Comparison of ENCODE assay signal across 28 cellular contexts in genomic region chr20:48476854-48477253, GRCh38.
"Had no signal": no experiment of that assay in that cellular context is flagged by ENCODE, and none has a peak within 500 bp of the region (broad histone marks: within the 10 kb centered on the region; RNA-seq: fewer than 3 reads in every experiment).

No MANE protein-coding gene starts in this region.

- H3K27me3 ChIP-seq: ovary, testis, uterus had no signal

- H3K4me1 Mint-ChIP-seq: naive B cell; stimulated activated effector memory CD8-positive, alpha-beta T cell treated with anti-CD3 and anti-CD28 coated beads, Interleukin-12 subunit alpha, Interleukin-12 subunit beta, amount 100 ng/mL, for 72 hours; stimulated activated naive B cell treated with anti-CD40 and anti-IgM and Interleukin-4, amounts not matched to agents 10 μg/mL and 1 μg/mL and 100 μg/mL, for 72 hours; stimulated activated naive CD8-positive, alpha-beta T cell treated with anti-CD3 and anti-CD28 coated beads, Interleukin-15, amount 100 ng/mL, for 72 hours had no signal

- H3K4me1 ChIP-seq: psoas muscle, suprapubic skin, testis, tibial artery, transverse colon, upper lobe of right lung, uterus had no signal

- DNase-seq: naive B cell; naive thymus-derived CD8-positive, alpha-beta T cell; nephron progenitor cell; occipital lobe; ovary; psoas muscle; stimulated activated CD4-positive, alpha-beta T cell treated with anti-CD3 and anti-CD28 coated beads, Interleukin-15, amount 100 ng/mL, for 24 hours; stimulated activated CD4-positive, alpha-beta T cell treated with anti-CD3 and anti-CD28 coated beads, Interleukin-2, amount 100 ng/mL, for 24 hours; stimulated activated CD4-positive, alpha-beta T cell treated with anti-CD3 and anti-CD28 coated beads, Interleukin-2, amount 100 ng/mL, for 48 hours; stimulated activated CD4-positive, alpha-beta T cell treated with anti-CD3 and anti-CD28 coated beads, Interleukin-4, amount 100 ng/mL, for 24 hours; stimulated activated naive B cell treated with anti-CD40 and anti-IgM and Interleukin-4, amounts not matched to agents 10 μg/mL and 1 μg/mL and 100 μg/mL, for 72 hours; stimulated activated naive CD8-positive, alpha-beta T cell treated with anti-CD3 and anti-CD28 coated beads, Interleukin-15, amount 100 ng/mL, for 72 hours; stimulated activated naive CD8-positive, alpha-beta T cell treated with anti-CD3 and anti-CD28 coated beads, Interleukin-15, Interleukin-2, amounts not matched to agents 100 U/mL and 50 U/mL, for 24 hours; substantia nigra; testis; tibial artery; transverse colon; upper lobe of right lung; uterus had no signal

- H3K36me3 ChIP-seq: ovary, suprapubic skin, tibial artery, transverse colon, upper lobe of right lung, uterus had no signal

- H3K27ac Mint-ChIP-seq: naive thymus-derived CD8-positive, alpha-beta T cell; natural killer cell treated with Interleukin-12 subunit alpha and Interleukin-12 subunit beta and Interleukin-15 and Interleukin-18, amount 100 ng/mL, for 72 hours; nephron progenitor cell; progenitor cell of endocrine pancreas; stimulated activated naive B cell treated with anti-CD40 and anti-IgM and Interleukin-4, amounts not matched to agents 10 μg/mL and 1 μg/mL and 100 μg/mL, for 72 hours; type B pancreatic cell had no signal

- H3K9me3 ChIP-seq: ovary, psoas muscle, suprapubic skin, testis, tibial artery, transverse colon, upper lobe of right lung, uterus had no signal

- H3K27ac ChIP-seq: ovary, parathyroid adenoma, psoas muscle, skin epidermis, suprapubic skin, testis, tibial artery, transverse colon, upper lobe of right lung, uterus had no signal

- H3K9me3 Mint-ChIP-seq: natural killer cell treated with Interleukin-12 subunit alpha and Interleukin-12 subunit beta and Interleukin-15 and Interleukin-18, amount 100 ng/mL, for 72 hours; stimulated activated naive CD8-positive, alpha-beta T cell treated with anti-CD3 and anti-CD28 coated beads, Interleukin-15, amount 100 ng/mL, for 72 hours had no signal

- H3K9ac ChIP-seq: parathyroid adenoma had no signal

- H3K36me3 Mint-ChIP-seq: naive thymus-derived CD8-positive, alpha-beta T cell; natural killer cell treated with Interleukin-12 subunit alpha and Interleukin-12 subunit beta and Interleukin-15 and Interleukin-18, amount 100 ng/mL, for 72 hours; stimulated activated effector memory CD8-positive, alpha-beta T cell treated with anti-CD3 and anti-CD28 coated beads, Interleukin-12 subunit alpha, Interleukin-12 subunit beta, amount 100 ng/mL, for 72 hours; type B pancreatic cell had no signal

- ATAC-seq: naive thymus-derived CD8-positive, alpha-beta T cell; natural killer cell treated with Interleukin-12 subunit alpha and Interleukin-12 subunit beta and Interleukin-15 and Interleukin-18, amount 100 ng/mL, for 72 hours; psoas muscle; right cardiac atrium; sciatic nerve; stimulated activated effector memory CD8-positive, alpha-beta T cell treated with anti-CD3 and anti-CD28 coated beads, Interleukin-12 subunit alpha, Interleukin-12 subunit beta, amount 100 ng/mL, for 72 hours; stimulated activated naive B cell treated with anti-CD40 and anti-IgM and Interleukin-4, amounts not matched to agents 10 μg/mL and 1 μg/mL and 100 μg/mL, for 72 hours; stimulated activated naive CD8-positive, alpha-beta T cell treated with anti-CD3 and anti-CD28 coated beads, Interleukin-15, amount 100 ng/mL, for 72 hours; stimulated activated naive CD8-positive, alpha-beta T cell treated with anti-CD3 and anti-CD28 coated beads, Interleukin-15, Interleukin-2, amounts not matched to agents 100 U/mL and 50 U/mL, for 24 hours; upper lobe of right lung had no signal

- H3K4me3 Mint-ChIP-seq: naive B cell; naive thymus-derived CD8-positive, alpha-beta T cell; natural killer cell treated with Interleukin-12 subunit alpha and Interleukin-12 subunit beta and Interleukin-15 and Interleukin-18, amount 100 ng/mL, for 72 hours; nephron progenitor cell; stimulated activated effector memory CD8-positive, alpha-beta T cell treated with anti-CD3 and anti-CD28 coated beads, Interleukin-12 subunit alpha, Interleukin-12 subunit beta, amount 100 ng/mL, for 72 hours; stimulated activated naive B cell treated with anti-CD40 and anti-IgM and Interleukin-4, amounts not matched to agents 10 μg/mL and 1 μg/mL and 100 μg/mL, for 72 hours; stimulated activated naive CD8-positive, alpha-beta T cell treated with anti-CD3 and anti-CD28 coated beads, Interleukin-15, amount 100 ng/mL, for 72 hours; type B pancreatic cell had no signal

- H3K79me2 ChIP-seq: parathyroid adenoma had no signal

- H2AFZ ChIP-seq: parathyroid adenoma had no signal

- H3K4me3 ChIP-seq: ovary, psoas muscle, skin epidermis, suprapubic skin, testis, tibial artery, transverse colon, upper lobe of right lung, uterus had no signal
